10 cellular contexts compared by ENCODE assay signal in genomic region chr15:69121198-69121828, GRCh38.
"Had no signal": no experiment of that assay in that cellular context is flagged by ENCODE, and none has a peak within 500 bp of the region (broad histone marks: within the 10 kb centered on the region; RNA-seq: fewer than 3 reads in every experiment).

No MANE protein-coding gene starts in this region.

- H3K4me3 Mint-ChIP-seq: HFFc6, IgD-negative memory B cell had no signal

- H2AFZ ChIP-seq: GM23248 had no signal

- H3K27ac ChIP-seq: GM23248, HL-60 had no signal

- H3K9ac ChIP-seq: GM23248 had no signal

- H3K9me3 Mint-ChIP-seq: H9, HFFc6, IgD-negative memory B cell had no signal

- DNase-seq: GM23248, GOT3, H9, HCEC 1CT, HFFc6, KG1 had no signal

- H3K4me1 Mint-ChIP-seq: IgD-negative memory B cell had no signal

- FAIRE-seq: H54, HepG2 had no signal

- H3K27ac Mint-ChIP-seq: H9, HFFc6, IgD-negative memory B cell had no signal

- ATAC-seq: HepG2 had no signal

- H3K4me3 ChIP-seq: GM23248 had no signal
